ENCODE assay signal across 18 cellular contexts in the genomic region with DNA sequence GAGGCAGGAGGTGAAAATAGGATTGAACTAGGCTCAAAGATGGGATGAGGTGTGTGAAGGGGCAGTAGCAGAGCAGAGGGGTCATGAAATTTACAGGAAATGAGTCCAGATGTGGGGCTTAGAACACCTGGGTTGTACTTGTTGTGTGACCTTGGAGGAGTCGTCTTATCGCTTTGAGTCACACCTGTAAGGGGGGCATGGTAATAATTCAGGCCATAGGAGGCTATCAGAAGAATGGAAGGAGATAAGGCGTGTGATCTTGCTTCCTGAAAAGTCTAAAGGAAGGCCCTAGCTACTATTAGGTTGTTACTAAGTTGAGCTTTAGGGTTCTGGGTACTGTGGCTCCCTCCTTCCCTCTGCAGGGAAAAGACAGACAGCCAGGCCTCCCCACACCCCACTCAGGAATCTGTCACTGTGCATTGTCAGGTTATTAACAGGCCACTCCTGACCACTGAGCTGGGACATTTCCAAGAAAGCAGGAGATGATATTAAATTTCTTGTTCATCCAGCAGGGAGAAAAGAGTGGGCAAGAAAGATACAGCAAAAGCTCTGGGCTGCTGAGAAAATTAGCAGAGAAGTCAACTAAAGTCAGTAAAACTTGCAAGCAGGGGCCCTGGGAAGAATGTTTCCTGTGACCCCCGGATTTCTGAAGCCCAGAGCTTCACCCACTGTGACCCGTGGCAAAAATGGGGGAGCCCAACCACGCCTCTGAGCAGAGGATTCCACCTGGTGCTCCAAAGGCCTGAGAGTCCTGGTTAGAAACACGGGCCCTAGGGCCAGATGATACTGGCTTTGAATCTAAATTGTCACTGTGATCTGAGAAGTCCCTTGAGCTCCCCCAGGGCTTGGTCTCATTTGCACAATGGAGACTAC. TPM values are rescaled to one million over a fixed set of nuclear protein-coding genes. Genes with fewer than 3 reads are reported as not detected.
DNase-seq lines count a peak whose midpoint lies in the region; ATAC-seq lines count a peak whose summit lies in the region.
"Had no signal": no experiment of that assay in that cellular context is flagged by ENCODE, and none has a peak within 500 bp of the region (broad histone marks: within the 10 kb centered on the region; RNA-seq: fewer than 3 reads in every experiment).

No MANE protein-coding gene starts in this region.

- H3K36me3 Mint-ChIP-seq in IgD-negative memory B cell: no peaks in the 10 kb centered on the region
- H3K36me3 Mint-ChIP-seq: CD4-positive, alpha-beta memory T cell; natural killer cell treated with Interleukin-12 subunit alpha and Interleukin-12 subunit beta and Interleukin-15 and Interleukin-18, amount 100 ng/mL, for 72 hours had no signal

- H3K4me3 ChIP-seq in subcutaneous abdominal adipose tissue (ENCODE audit: low read depth in 1 of 5, low read length in 5 of 5): peak overlapping the region in 1 of 5 donors; percentile 32
- H3K4me3 ChIP-seq: ascending aorta, gastrocnemius medialis had no signal

- peak overlapping the region; percentile 31 to 88 (median 70) for H3K4me3 Mint-ChIP-seq in IgD-negative memory B cell
- H3K4me3 Mint-ChIP-seq: CD4-positive, alpha-beta memory T cell; natural killer cell treated with Interleukin-12 subunit alpha and Interleukin-12 subunit beta and Interleukin-15 and Interleukin-18, amount 100 ng/mL, for 72 hours had no signal

- ATAC-seq in GM21390 (IDR thresholded peaks at IDR 0.05; ENCODE audit: unreplicated experiment) (peak; percentile 10), left cardiac atrium (peak; percentile 27 to 29)

- intact Hi-C loops in left cardiac atrium (cut with DNase I): loop anchor here in 1 of 2 donors (10.0 kb wide), 1 partner anchor 63 kb away; no protein-coding TSS in a partner anchor

- peak overlapping the region in 4 of 5 donors; percentile 17 to 79 (median 56) for H3K9ac ChIP-seq in subcutaneous abdominal adipose tissue (ENCODE audit: low read length in 5 of 5)

- peaks cover 15 to 22% (median 15%) of the 10 kb centered on the region in 3 donors for H3K4me1 Mint-ChIP-seq in IgD-negative memory B cell

- no peak for DNase-seq in left cardiac atrium
- DNase-seq in NCI-H2196 (lab: John Stamatoyannopoulos, UW; ENCODE audit: unreplicated experiment): no peak
- DNase-seq in foreskin melanocyte: no peak
- no peak for DNase-seq in NCI-H510A (lab: John Stamatoyannopoulos, UW)
- DNase-seq: activated CD4-positive, alpha-beta T cell treated with anti-CD3 and anti-CD28 coated beads for 4 hours; CD4-positive, alpha-beta memory T cell; effector CD8-positive, alpha-beta T cell; gastrocnemius medialis; GF-D8; NCI-H446 treated with DMSO at 0.1 percent for 48 hours; T-helper 1 cell had no signal

- no peaks in the 10 kb centered on the region for H3K27me3 Mint-ChIP-seq in IgD-negative memory B cell
- H3K27me3 Mint-ChIP-seq: CD4-positive, alpha-beta memory T cell; natural killer cell treated with Interleukin-12 subunit alpha and Interleukin-12 subunit beta and Interleukin-15 and Interleukin-18, amount 100 ng/mL, for 72 hours had no signal

- peak overlapping the region; percentile 66 for H3K27ac ChIP-seq in subcutaneous abdominal adipose tissue (ENCODE audit: low read depth, low read length)
- H3K27ac ChIP-seq: ascending aorta, gastrocnemius medialis had no signal

- H3K36me3 ChIP-seq in subcutaneous abdominal adipose tissue (ENCODE audit: control insufficient read depth in 5 of 5, insufficient read depth in 5 of 5, low read length in 5 of 5): no peaks in the 10 kb centered on the region
- H3K36me3 ChIP-seq: ascending aorta, gastrocnemius medialis had no signal

- peak overlapping the region; percentile 6 to 76 (median 46) for H3K27ac Mint-ChIP-seq in IgD-negative memory B cell
- H3K27ac Mint-ChIP-seq: natural killer cell treated with Interleukin-12 subunit alpha and Interleukin-12 subunit beta and Interleukin-15 and Interleukin-18, amount 100 ng/mL, for 72 hours had no signal

- H3K27me3 ChIP-seq in subcutaneous abdominal adipose tissue (ENCODE audit: control insufficient read depth in 5 of 5, insufficient read depth in 4 of 5, low read length in 5 of 5): peaks cover 0 to 3% (median 0%) of the 10 kb centered on the region in 5 donors
- H3K27me3 ChIP-seq: ascending aorta, gastrocnemius medialis had no signal

- H3K9me3 ChIP-seq in subcutaneous abdominal adipose tissue (ENCODE audit: control insufficient read depth in 5 of 5, low read length in 5 of 5): peaks cover 0 to 4% (median 0%) of the 10 kb centered on the region in 5 donors
- H3K9me3 ChIP-seq: ascending aorta, gastrocnemius medialis had no signal

- H3K9me3 Mint-ChIP-seq in IgD-negative memory B cell: peaks cover 0 to 2% (median 0%) of the 10 kb centered on the region in 3 donors
- H3K9me3 Mint-ChIP-seq: CD4-positive, alpha-beta memory T cell; natural killer cell treated with Interleukin-12 subunit alpha and Interleukin-12 subunit beta and Interleukin-15 and Interleukin-18, amount 100 ng/mL, for 72 hours had no signal

- H3K4me1 ChIP-seq in subcutaneous abdominal adipose tissue (ENCODE audit: control insufficient read depth in 5 of 5, insufficient read depth in 5 of 5, low read length in 5 of 5): peaks cover 8 to 27% (median 21%) of the 10 kb centered on the region in 5 donors

RNA-seq across cellular contexts. Expression of gene CDC42EP4, which starts 6.0 kb away (rescaled TPM):
- polyA plus RNA-seq in IgD-negative memory B cell: 0.39 TPM
- total RNA-seq in left cardiac atrium: 10 to 100 TPM; 44.9 to 80.5 TPM

RNA-seq across cellular contexts. Expression of gene CPSF4L, which starts 56.1 kb away (rescaled TPM):
- polyA plus RNA-seq in IgD-negative memory B cell: not detected
- total RNA-seq in left cardiac atrium: not detected
- total RNA-seq: ascending aorta; CD4-positive, alpha-beta memory T cell; gastrocnemius medialis; natural killer cell treated with Interleukin-12 subunit alpha and Interleukin-12 subunit beta and Interleukin-15 and Interleukin-18, amount 100 ng/mL, for 72 hours; sciatic nerve had no signal
- polyA plus RNA-seq: CD4-positive, alpha-beta memory T cell; keratinocyte had no signal
